In the genomic region with DNA sequence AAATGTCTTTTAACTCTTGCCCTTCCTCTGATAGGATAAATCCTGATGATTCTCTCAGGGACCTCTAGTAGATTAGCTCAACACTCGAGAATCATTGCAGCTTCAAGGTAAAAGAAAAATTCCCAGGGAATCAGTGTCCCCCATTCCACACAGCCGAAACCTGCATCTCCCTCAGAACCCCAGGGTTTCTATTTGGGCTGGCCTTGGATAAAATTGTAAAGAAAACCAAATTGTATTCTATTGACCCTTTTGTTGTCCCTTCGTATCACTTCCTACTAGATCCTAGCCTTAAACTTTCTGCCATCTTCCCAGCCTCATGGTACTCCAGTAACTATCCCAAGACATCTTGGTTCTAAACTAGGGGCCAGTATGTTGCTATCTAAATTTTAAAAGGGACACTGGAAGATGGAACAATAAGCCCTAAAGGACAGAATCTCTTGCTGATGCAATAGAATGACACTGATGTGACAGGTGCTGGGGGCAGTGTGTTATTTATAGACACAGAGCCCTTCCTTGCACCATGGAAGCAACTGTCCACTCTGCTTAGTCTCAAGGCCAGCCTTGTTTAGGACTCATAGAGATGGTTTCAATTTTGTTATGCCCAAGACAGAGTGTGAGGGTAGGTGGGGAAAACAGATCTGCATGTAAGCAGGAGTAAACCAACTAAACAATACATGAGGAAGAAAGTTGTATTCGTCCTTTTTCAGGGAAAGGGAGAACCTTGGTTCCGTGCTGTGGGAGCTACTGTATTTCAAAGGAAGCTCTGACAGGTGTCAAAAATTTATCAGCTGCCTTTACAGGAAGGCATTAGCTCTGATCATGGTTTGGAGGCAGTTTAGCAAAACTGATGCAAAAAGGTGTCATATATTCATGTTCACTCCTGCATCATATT, we compare ENCODE assay signal across 1 cellular context.
TF ChIP-seq lines count a peak whose summit lies in the region.

No MANE protein-coding gene starts in this region.

TF ChIP-seq in K562, 482 proteins besides CTCF, POLR2A, EP300 and RAD21 (continued from another document and continues in another):
- TF ChIP-seq CHAMP1 (IDR thresholded peaks at IDR 0.05) (no peak), ARID2 (IDR thresholded peaks at IDR 0.05) (no peak), GTF2E2 (tag; IDR thresholded peaks at IDR 0.05) (0 out of 2 replicates have a peak, but pooled peaks have one; percentile 34), CBFA2T2 (conservative IDR thresholded peaks at IDR 0.05) (no peak), XRCC3 (IDR thresholded peaks at IDR 0.05) (no peak), SP2 (IDR thresholded peaks at IDR 0.05; ENCODE audit: extremely low read depth, low read depth, low read length, poor library complexity, severe bottlenecking) (no peak), ETV6 (IDR thresholded peaks at IDR 0.05; ENCODE audit: borderline replicate concordance in 1 of 2, low read depth in 2 of 2, low read length in 1 of 2) (no peak), ETV6 (CRISPR knock-in tag; IDR thresholded peaks at IDR 0.05; ENCODE audit: borderline replicate concordance) (no peak), LARP7 (IDR thresholded peaks at IDR 0.05) (no peak), ZNF146 (CRISPR knock-in tag; IDR thresholded peaks at IDR 0.05; ENCODE audit: unreplicated experiment) (no peak), FOXO4 (CRISPR knock-in tag; IDR thresholded peaks at IDR 0.05) (no peak), ZNF316 (IDR thresholded peaks at IDR 0.05) (no peak), HDAC2 (IDR thresholded peaks at IDR 0.05) (peak; percentile 60; the same call in 1 of the 2 replicates), ZNF311 (CRISPR knock-in tag; IDR thresholded peaks at IDR 0.05) (no peak), ZC3H8 (IDR thresholded peaks at IDR 0.05) (no peak), BRF1 (IDR thresholded peaks at IDR 0.05; ENCODE audit: borderline replicate concordance, extremely low read depth, insufficient read length) (no peak), MTA2 (IDR thresholded peaks at IDR 0.05; ENCODE audit: low read depth) (no peak), GATA2 (CRISPR knock-in tag; IDR thresholded peaks at IDR 0.05) (no peak), DPF2 (IDR thresholded peaks at IDR 0.05) (peak; percentile 26; the same call in 1 of the 2 replicates), HSF4 (CRISPR knock-in tag; IDR thresholded peaks at IDR 0.05; ENCODE audit: borderline replicate concordance) (peak; percentile 18; the same call in 1 of the 2 replicates), ZKSCAN8 (CRISPR knock-in tag; IDR thresholded peaks at IDR 0.05) (no peak), ZNF431 (CRISPR knock-in tag; IDR thresholded peaks at IDR 0.05) (no peak), ZC3H11A (IDR thresholded peaks at IDR 0.05; ENCODE audit: low read depth, low read length) (no peak), MIER1 (IDR thresholded peaks at IDR 0.05; ENCODE audit: low read depth) (no peak), NR2C2 (CRISPR knock-in tag; IDR thresholded peaks at IDR 0.05) (no peak), NR2C2 (tag; IDR thresholded peaks at IDR 0.05) (peak; percentile 65; the same call in 1 of the 2 replicates), POLR2B (IDR thresholded peaks at IDR 0.05; ENCODE audit: low read depth, partially characterized antibody) (no peak), ZFP36 (IDR thresholded peaks at IDR 0.05; ENCODE audit: low read depth, low read length, partially characterized antibody) (no peak), CTBP1 (IDR thresholded peaks at IDR 0.05; ENCODE audit: borderline replicate concordance) (peak; percentile 95), CBX8 (IDR thresholded peaks at IDR 0.05; ENCODE audit: borderline replicate concordance, extremely low read depth, low read depth, low read length, poor library complexity, severe bottlenecking) (no peak), ARID3A (IDR thresholded peaks at IDR 0.05; ENCODE audit: borderline replicate concordance, low read depth, low read length) (no peak), ZKSCAN3 (CRISPR knock-in tag; IDR thresholded peaks at IDR 0.05) (no peak), ZBTB33 (CRISPR knock-in tag; IDR thresholded peaks at IDR 0.05) (no peak), SMAD2 (IDR thresholded peaks at IDR 0.05; ENCODE audit: low read depth, low read length) (no peak), ZFPM2 (CRISPR knock-in tag; IDR thresholded peaks at IDR 0.05) (no peak), NCOA2 (IDR thresholded peaks at IDR 0.05; ENCODE audit: partially characterized antibody in 2 of 2) (no peak), BCL6 (CRISPR knock-in tag; IDR thresholded peaks at IDR 0.05) (no peak), ZNF584 (CRISPR knock-in tag; IDR thresholded peaks at IDR 0.05; ENCODE audit: low read depth) (no peak), SOX6 (IDR thresholded peaks at IDR 0.05) (peak; percentile 94), FUS (optimal IDR thresholded peaks at IDR 0.05; ENCODE audit: low read depth, low read length) (no peak), MEF2D (tag; conservative IDR thresholded peaks at IDR 0.05; ENCODE audit: low read depth) (peak; percentile 95), CCNT2 (IDR thresholded peaks at IDR 0.05; ENCODE audit: borderline replicate concordance, extremely low read depth, insufficient read length, low read depth, low read length) (no peak), NFATC3 (IDR thresholded peaks at IDR 0.05) (no peak), ZNF174 (CRISPR knock-in tag; IDR thresholded peaks at IDR 0.05) (no peak), FOSL1 (tag; conservative IDR thresholded peaks at IDR 0.05) (peak; percentile 25; the same call in 1 of the 2 replicates), SMARCA5 (IDR thresholded peaks at IDR 0.05) (no peak), CBX5 (IDR thresholded peaks at IDR 0.05; ENCODE audit: borderline replicate concordance, low read depth) (no peak), ZBTB8A (IDR thresholded peaks at IDR 0.05; ENCODE audit: partially characterized antibody) (no peak), ZNF134 (CRISPR knock-in tag; conservative IDR thresholded peaks at IDR 0.05) (no peak), SP1 (CRISPR knock-in tag; IDR thresholded peaks at IDR 0.05) (no peak), KDM4B (IDR thresholded peaks at IDR 0.05; ENCODE audit: borderline replicate concordance in 2 of 2, low read depth in 1 of 2) (no peak), ZNF23 (CRISPR knock-in tag; IDR thresholded peaks at IDR 0.05) (no peak), GABPA (tag; conservative IDR thresholded peaks at IDR 0.05; ENCODE audit: low read depth) (peak; percentile 51), SAFB (IDR thresholded peaks at IDR 0.05; ENCODE audit: borderline replicate concordance, low read depth, low read length) (no peak), ZNF75A (CRISPR knock-in tag; IDR thresholded peaks at IDR 0.05) (no peak), MECOM (CRISPR knock-in tag; IDR thresholded peaks at IDR 0.05) (peak; percentile 95)
- TF ChIP-seq, protein P1, sequence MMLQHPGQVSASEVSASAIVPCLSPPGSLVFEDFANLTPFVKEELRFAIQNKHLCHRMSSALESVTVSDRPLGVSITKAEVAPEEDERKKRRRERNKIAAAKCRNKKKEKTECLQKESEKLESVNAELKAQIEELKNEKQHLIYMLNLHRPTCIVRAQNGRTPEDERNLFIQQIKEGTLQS (IDR thresholded peaks at IDR 0.05): peak; percentile 98
- TF ChIP-seq, protein P1 (CRISPR knock-in tag; conservative IDR thresholded peaks at IDR 0.05): 0 out of 2 replicates have a peak, but pooled peaks have one; percentile 34
- TF ChIP-seq, protein P2, sequence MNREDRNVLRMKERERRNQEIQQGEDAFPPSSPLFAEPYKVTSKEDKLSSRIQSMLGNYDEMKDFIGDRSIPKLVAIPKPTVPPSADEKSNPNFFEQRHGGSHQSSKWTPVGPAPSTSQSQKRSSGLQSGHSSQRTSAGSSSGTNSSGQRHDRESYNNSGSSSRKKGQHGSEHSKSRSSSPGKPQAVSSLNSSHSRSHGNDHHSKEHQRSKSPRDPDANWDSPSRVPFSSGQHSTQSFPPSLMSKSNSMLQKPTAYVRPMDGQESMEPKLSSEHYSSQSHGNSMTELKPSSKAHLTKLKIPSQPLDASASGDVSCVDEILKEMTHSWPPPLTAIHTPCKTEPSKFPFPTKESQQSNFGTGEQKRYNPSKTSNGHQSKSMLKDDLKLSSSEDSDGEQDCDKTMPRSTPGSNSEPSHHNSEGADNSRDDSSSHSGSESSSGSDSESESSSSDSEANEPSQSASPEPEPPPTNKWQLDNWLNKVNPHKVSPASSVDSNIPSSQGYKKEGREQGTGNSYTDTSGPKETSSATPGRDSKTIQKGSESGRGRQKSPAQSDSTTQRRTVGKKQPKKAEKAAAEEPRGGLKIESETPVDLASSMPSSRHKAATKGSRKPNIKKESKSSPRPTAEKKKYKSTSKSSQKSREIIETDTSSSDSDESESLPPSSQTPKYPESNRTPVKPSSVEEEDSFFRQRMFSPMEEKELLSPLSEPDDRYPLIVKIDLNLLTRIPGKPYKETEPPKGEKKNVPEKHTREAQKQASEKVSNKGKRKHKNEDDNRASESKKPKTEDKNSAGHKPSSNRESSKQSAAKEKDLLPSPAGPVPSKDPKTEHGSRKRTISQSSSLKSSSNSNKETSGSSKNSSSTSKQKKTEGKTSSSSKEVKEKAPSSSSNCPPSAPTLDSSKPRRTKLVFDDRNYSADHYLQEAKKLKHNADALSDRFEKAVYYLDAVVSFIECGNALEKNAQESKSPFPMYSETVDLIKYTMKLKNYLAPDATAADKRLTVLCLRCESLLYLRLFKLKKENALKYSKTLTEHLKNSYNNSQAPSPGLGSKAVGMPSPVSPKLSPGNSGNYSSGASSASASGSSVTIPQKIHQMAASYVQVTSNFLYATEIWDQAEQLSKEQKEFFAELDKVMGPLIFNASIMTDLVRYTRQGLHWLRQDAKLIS (CRISPR knock-in tag; IDR thresholded peaks at IDR 0.05): no peak
- TF ChIP-seq, protein P3, sequence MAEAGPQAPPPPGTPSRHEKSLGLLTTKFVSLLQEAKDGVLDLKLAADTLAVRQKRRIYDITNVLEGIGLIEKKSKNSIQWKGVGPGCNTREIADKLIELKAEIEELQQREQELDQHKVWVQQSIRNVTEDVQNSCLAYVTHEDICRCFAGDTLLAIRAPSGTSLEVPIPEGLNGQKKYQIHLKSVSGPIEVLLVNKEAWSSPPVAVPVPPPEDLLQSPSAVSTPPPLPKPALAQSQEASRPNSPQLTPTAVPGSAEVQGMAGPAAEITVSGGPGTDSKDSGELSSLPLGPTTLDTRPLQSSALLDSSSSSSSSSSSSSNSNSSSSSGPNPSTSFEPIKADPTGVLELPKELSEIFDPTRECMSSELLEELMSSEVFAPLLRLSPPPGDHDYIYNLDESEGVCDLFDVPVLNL (CRISPR knock-in tag; IDR thresholded peaks at IDR 0.05; ENCODE audit: low read depth): no peak
